In genomic region chr7:47422631-47423030, GRCh38 we compare ENCODE assay signal across 12 cellular contexts.
"Had no signal": no experiment of that assay in that cellular context is flagged by ENCODE, and none has a peak within 500 bp of the region (broad histone marks: within the 10 kb centered on the region; RNA-seq: fewer than 3 reads in every experiment).

No MANE protein-coding gene starts in this region.

- H3K4me3 ChIP-seq: ascending aorta, cardiac muscle cell, left lung, stomach had no signal

- ATAC-seq: activated CD8-positive, alpha-beta T cell treated with anti-CD3 and anti-CD28 coated beads, Interleukin-2, amount 10 ng/mL, durations not matched to agents 7 days and 5 days; activated naive CD8-positive, alpha-beta T cell treated with anti-CD3 and anti-CD28 coated beads, Interleukin-2, amount 50 U/mL, for 24 hours; left lung; WTC11 had no signal

- DNase-seq: activated CD4-positive, alpha-beta T cell treated with anti-CD3 and anti-CD28 coated beads for 48 hours; activated CD8-positive, alpha-beta T cell treated with anti-CD3 and anti-CD28 coated beads, Interleukin-2, amount 10 ng/mL, durations not matched to agents 7 days and 5 days; activated naive CD4-positive, alpha-beta T cell treated with Interleukin-2 at 50 U/mL for 16 hours; activated naive CD8-positive, alpha-beta T cell treated with anti-CD3 and anti-CD28 coated beads, Interleukin-2, amount 50 U/mL, for 24 hours; hypothalamus; left lung; mesenchymal stem cell; nephron progenitor cell; stomach had no signal
